ENCODE assay signal across 16 cellular contexts in genomic region chr5:84715087-84715486, GRCh38.
"Had no signal": no experiment of that assay in that cellular context is flagged by ENCODE, and none has a peak within 500 bp of the region (broad histone marks: within the 10 kb centered on the region; RNA-seq: fewer than 3 reads in every experiment).

No MANE protein-coding gene starts in this region.

- H3K9me3 ChIP-seq: ascending aorta, gastroesophageal sphincter, lower lobe of right lung, stomach had no signal

- H3K27me3 ChIP-seq: ascending aorta, gastroesophageal sphincter, heart right ventricle, stomach had no signal

- H3K27ac ChIP-seq: ascending aorta, gastroesophageal sphincter, heart right ventricle, lower lobe of right lung, stomach had no signal

- DNase-seq: activated CD4-positive, alpha-beta T cell treated with anti-CD3 and anti-CD28 coated beads, Interleukin-2, amount 10 ng/mL, durations not matched to agents 7 days and 5 days; activated CD8-positive, alpha-beta memory T cell treated with anti-CD3 and anti-CD28 coated beads, Interleukin-2, amount 50 U/mL, for 4 hours; activated naive CD4-positive, alpha-beta T cell treated with anti-CD3 and anti-CD28 coated beads, Interleukin-2, amount 10 ng/mL, durations not matched to agents 7 days and 5 days; activated naive CD8-positive, alpha-beta T cell treated with anti-CD3 and anti-CD28 coated beads, Interleukin-2, amount 50 U/mL, for 24 hours; activated T-cell treated with anti-CD3 and anti-CD28 coated beads, Interleukin-2, amount 50 U/mL, for 4 hours; effector memory CD8-positive, alpha-beta T cell; heart right ventricle; lower lobe of right lung; stimulated activated CD4-positive, alpha-beta T cell treated with anti-CD3 and anti-CD28 coated beads, Interleukin-4, amount 100 ng/mL, for 24 hours; stomach; T1000 had no signal

- H3K36me3 ChIP-seq: ascending aorta, gastroesophageal sphincter, heart right ventricle, lower lobe of right lung, stomach had no signal

- ATAC-seq: activated CD4-positive, CD25-positive, alpha-beta regulatory T cell treated with anti-CD3 and anti-CD28 coated beads, Interleukin-2, amount 50 U/mL, for 24 hours; activated naive CD8-positive, alpha-beta T cell treated with anti-CD3 and anti-CD28 coated beads, Interleukin-2, amount 50 U/mL, for 24 hours; activated T-cell treated with anti-CD3 and anti-CD28 coated beads, Interleukin-2, amount 50 U/mL, for 4 hours; effector memory CD8-positive, alpha-beta T cell; gastroesophageal sphincter; heart right ventricle; lower lobe of right lung; sciatic nerve; stimulated activated effector memory CD8-positive, alpha-beta T cell treated with anti-CD3 and anti-CD28 coated beads, Interleukin-12 subunit alpha, Interleukin-12 subunit beta, amount 100 ng/mL, for 72 hours had no signal

- H3K4me3 ChIP-seq: ascending aorta, gastroesophageal sphincter, heart right ventricle, lower lobe of right lung, stomach had no signal

- H3K4me1 ChIP-seq: ascending aorta, gastroesophageal sphincter, heart right ventricle, lower lobe of right lung, stomach had no signal
